8 cellular contexts compared by ENCODE assay signal in genomic region chr15:73951591-73951990, GRCh38. TPM values are rescaled to one million over a fixed set of nuclear protein-coding genes. Genes with fewer than 3 reads are reported as not detected.
DNase-seq lines count a peak whose midpoint lies in the region; TF ChIP-seq lines count a peak whose summit lies in the region.

No MANE protein-coding gene starts in this region.

- H3K9me3 ChIP-seq in colonic mucosa (no peaks in the 10 kb centered on the region), mucosa of stomach (ENCODE audit: control insufficient read depth, low read length) (no peaks in the 10 kb centered on the region)

- DNase-seq in NCI-H82 (lab: John Stamatoyannopoulos, UW) = peak; percentile 82
- DNase-seq in colonic mucosa = no peak
- no peak for DNase-seq in substantia nigra (lab: John Stamatoyannopoulos, UW)
- DNase-seq in SKM-1 treated with dmso at 0.1 percent for 144 hours (lab: John Stamatoyannopoulos, UW; ENCODE audit: unreplicated experiment) = no peak
- DNase-seq in activated naive CD4-positive, alpha-beta T cell treated with Interleukin-2 at 50 U/mL for 16 hours = no peak
- DNase-seq in NOMO-1 treated with DMSO at 0.1 percent for 48 hours (lab: John Stamatoyannopoulos, UW; ENCODE audit: unreplicated experiment) = no peak
- no peak for DNase-seq in mesenteric fat pad (ENCODE audit: low spot score)

- peak overlapping the region; percentile 75 for H3K27ac ChIP-seq in colonic mucosa
- peak overlapping the region; percentile 77 for H3K27ac ChIP-seq in substantia nigra (ENCODE audit: low read depth, low read length, poor library complexity, severe bottlenecking)

- H3K36me3 ChIP-seq in colonic mucosa (no peaks in the 10 kb centered on the region), mucosa of stomach (ENCODE audit: control insufficient read depth, insufficient read depth, low read length) (no peaks in the 10 kb centered on the region)

- no peaks in the 10 kb centered on the region for H3K27me3 ChIP-seq in colonic mucosa
- H3K27me3 ChIP-seq in mucosa of stomach (ENCODE audit: control insufficient read depth, insufficient read depth, low read length) = no peaks in the 10 kb centered on the region

- H3K4me3 ChIP-seq in colonic mucosa = no peak overlapping the region
- H3K4me3 ChIP-seq in mucosa of stomach (ENCODE audit: low read length) = no peak overlapping the region

- H3K9ac ChIP-seq in colonic mucosa (ENCODE audit: low read depth in 2 of 2, low read length in 2 of 2) (peak overlapping the region; percentile 13 to 44), mucosa of stomach (ENCODE audit: low read length) (peak overlapping the region; percentile 61)

- intact Hi-C loops in colonic mucosa (cut with DNase I) = no loop called here

- H3K4me1 ChIP-seq in colonic mucosa (peaks cover 4% of the 10 kb centered on the region), mucosa of stomach (ENCODE audit: control insufficient read depth, insufficient read depth, low read length) (peaks cover 35% of the 10 kb centered on the region)

- no peak for TF ChIP-seq CTCF in colonic mucosa (IDR thresholded peaks at IDR 0.05)

RNA-seq across cellular contexts. Expression of gene LOXL1, which starts 25.3 kb away (rescaled TPM):
- total RNA-seq in colonic mucosa (1 to 10 TPM; 2.3 to 6.9 TPM), mesenteric fat pad (14.0 TPM)

RNA-seq across cellular contexts. Expression of gene STOML1, which starts 40.5 kb away (rescaled TPM):
- total RNA-seq in colonic mucosa (10 to 100 TPM in 1 of 2 donors, 1 to 10 TPM in 1; 9.1 to 14.3 TPM), mesenteric fat pad (18.6 TPM)

RNA-seq across cellular contexts. Expression of gene PML, which starts 42.9 kb away (rescaled TPM):
- total RNA-seq in colonic mucosa = 10 to 100 TPM; 27.0 to 31.3 TPM
- total RNA-seq in mesenteric fat pad = 92.3 TPM
